Comparison of ENCODE assay signal across 10 cellular contexts in the genomic region with DNA sequence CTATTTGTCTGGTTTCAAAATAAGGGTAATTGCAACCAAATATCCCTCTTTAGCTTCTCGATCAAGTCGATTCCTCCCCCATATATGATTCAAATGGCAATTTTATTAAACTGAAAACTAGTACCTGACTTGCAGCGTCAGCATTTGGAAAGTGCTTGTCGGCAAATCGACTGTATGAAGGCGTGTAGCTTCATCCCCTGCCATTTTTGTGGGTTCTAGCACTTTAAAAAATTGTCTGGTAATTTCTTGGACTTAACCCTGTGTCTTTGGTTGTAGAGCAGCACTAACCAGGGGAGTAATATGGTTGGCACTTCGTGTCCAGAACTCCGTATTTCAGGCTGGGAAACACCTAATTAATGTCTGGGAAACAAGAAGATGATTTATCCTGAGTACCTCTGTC. TPM values are rescaled to one million over a fixed set of nuclear protein-coding genes. Genes with fewer than 3 reads are reported as not detected.
DNase-seq lines count a peak whose midpoint lies in the region; ATAC-seq and TF ChIP-seq lines count a peak whose summit lies in the region.
"Had no signal": no experiment of that assay in that cellular context is flagged by ENCODE, and none has a peak within 500 bp of the region (broad histone marks: within the 10 kb centered on the region; RNA-seq: fewer than 3 reads in every experiment).

No MANE protein-coding gene starts in this region.

- no peaks in the 10 kb centered on the region for H3K36me3 ChIP-seq in kidney epithelial cell (ENCODE audit: control insufficient read depth, insufficient read depth, low read length)
- no peaks in the 10 kb centered on the region for H3K36me3 ChIP-seq in suprapubic skin
- H3K36me3 ChIP-seq: colonic mucosa had no signal

- peaks cover 21% of the 10 kb centered on the region for H3K4me1 ChIP-seq in suprapubic skin
- H3K4me1 ChIP-seq: colonic mucosa had no signal

- peaks cover 17% of the 10 kb centered on the region for H3K4me1 Mint-ChIP-seq in activated T-cell treated with anti-CD3 and anti-CD28 coated beads, Interleukin-2, amount 50 U/mL, for 72 hours (ENCODE audit: low read depth)

- in situ Hi-C loops in astrocyte of the cerebellum (cut with HindIII; ENCODE audit: low sequenced_read_pairs), result no loop called here

- H3K27ac ChIP-seq in suprapubic skin, result no peak overlapping the region
- H3K27ac ChIP-seq: colonic mucosa had no signal

- peaks cover 45% of the 10 kb centered on the region for H3K27me3 Mint-ChIP-seq in activated T-cell treated with anti-CD3 and anti-CD28 coated beads, Interleukin-2, amount 50 U/mL, for 72 hours (ENCODE audit: low read depth)

- peak overlapping the region; percentile 75 for H3K4me3 ChIP-seq in astrocyte of the cerebellum (ENCODE audit: low read depth, low read length)
- H3K4me3 ChIP-seq in kidney epithelial cell (ENCODE audit: low read depth, low read length), result peak overlapping the region; percentile 61
- H3K4me3 ChIP-seq in suprapubic skin, result peak overlapping the region; percentile 59

- no peaks in the 10 kb centered on the region for H3K9me3 ChIP-seq in suprapubic skin
- H3K9me3 ChIP-seq: colonic mucosa had no signal

- H3K36me3 Mint-ChIP-seq in activated T-cell treated with anti-CD3 and anti-CD28 coated beads, Interleukin-2, amount 50 U/mL, for 72 hours (ENCODE audit: insufficient read depth in 2 of 2), result peaks cover 1 to 6% of the 10 kb centered on the region in 2 donors
- H3K36me3 Mint-ChIP-seq in activated naive CD4-positive, alpha-beta T cell treated with anti-CD3 and anti-CD28 coated beads, Interleukin-2, amount 50 U/mL, for 72 hours, result peaks cover 0 to 10% of the 10 kb centered on the region in 2 donors
- H3K36me3 Mint-ChIP-seq: CD4-positive, CD25-positive, alpha-beta regulatory T cell had no signal

- no peak overlapping the region for H3K27ac Mint-ChIP-seq in activated T-cell treated with anti-CD3 and anti-CD28 coated beads, Interleukin-2, amount 50 U/mL, for 72 hours
- H3K27ac Mint-ChIP-seq in activated naive CD4-positive, alpha-beta T cell treated with anti-CD3 and anti-CD28 coated beads, Interleukin-2, amount 50 U/mL, for 72 hours, result no peak overlapping the region
- H3K27ac Mint-ChIP-seq: CD4-positive, CD25-positive, alpha-beta regulatory T cell had no signal

- DNase-seq in activated T-cell treated with anti-CD3 and anti-CD28 coated beads, Interleukin-2, amount 50 U/mL, for 72 hours, result no peak
- DNase-seq in activated T-cell treated with anti-CD3 and anti-CD28 coated beads for 4 hours (no peak), astrocyte of the cerebellum (ENCODE audit: low read depth) (no peak), kidney epithelial cell (ENCODE audit: low read depth) (no peak), suprapubic skin (ENCODE audit: low spot score in 2 of 2) (no peak), superior temporal gyrus (ENCODE audit: extremely low spot score) (no peak), hippocampal formation (lab: John Stamatoyannopoulos, UW) (no peak)
- DNase-seq in activated naive CD4-positive, alpha-beta T cell treated with anti-CD3 and anti-CD28 coated beads, Interleukin-2, amount 50 U/mL, for 72 hours (ENCODE audit: low spot score in 2 of 2), result no peak
- DNase-seq: CD4-positive, CD25-positive, alpha-beta regulatory T cell; colonic mucosa had no signal

- peak overlapping the region; percentile 66 to 74 for H3K4me3 Mint-ChIP-seq in activated T-cell treated with anti-CD3 and anti-CD28 coated beads, Interleukin-2, amount 50 U/mL, for 72 hours

- TF ChIP-seq CTCF in astrocyte of the cerebellum (IDR thresholded peaks at IDR 0.05; ENCODE audit: low read depth, low read length, missing control alignments) (no peak), kidney epithelial cell (IDR thresholded peaks at IDR 0.05; ENCODE audit: insufficient read depth, low read length, poor library complexity, severe bottlenecking) (no peak), suprapubic skin (IDR thresholded peaks at IDR 0.05) (no peak)

- 27% methylated on average over 8 of the region's 8 CpGs for WGBS in suprapubic skin

- H3K9me3 Mint-ChIP-seq in activated T-cell treated with anti-CD3 and anti-CD28 coated beads, Interleukin-2, amount 50 U/mL, for 72 hours, result no peaks in the 10 kb centered on the region
- H3K9me3 Mint-ChIP-seq in activated naive CD4-positive, alpha-beta T cell treated with anti-CD3 and anti-CD28 coated beads, Interleukin-2, amount 50 U/mL, for 72 hours, result peaks cover 0 to 4% of the 10 kb centered on the region in 2 donors

- no peak for TF ChIP-seq EP300 in suprapubic skin (IDR thresholded peaks at IDR 0.05)

- no peak for ATAC-seq in activated T-cell treated with anti-CD3 and anti-CD28 coated beads, Interleukin-2, amount 50 U/mL, for 72 hours (replicated peaks in 1 of 2)
- ATAC-seq in activated naive CD4-positive, alpha-beta T cell treated with anti-CD3 and anti-CD28 coated beads, Interleukin-2, amount 50 U/mL, for 72 hours, result no peak

- no peaks in the 10 kb centered on the region for H3K27me3 ChIP-seq in kidney epithelial cell (ENCODE audit: control insufficient read depth, insufficient read depth, low read length)
- peaks cover 22% of the 10 kb centered on the region for H3K27me3 ChIP-seq in suprapubic skin

- no peak for TF ChIP-seq POLR2A in suprapubic skin (IDR thresholded peaks at IDR 0.05)

RNA-seq across cellular contexts. Expression of a gene that starts 0.6 kb away (rescaled TPM):
- total RNA-seq in activated T-cell treated with anti-CD3 and anti-CD28 coated beads, Interleukin-2, amount 50 U/mL, for 72 hours, result not detected
- total RNA-seq in kidney epithelial cell (83.5 and 117 TPM in 2 replicates), suprapubic skin (1 to 10 TPM; 1.9 to 8.2 (median 6.4) TPM)
- total RNA-seq in activated naive CD4-positive, alpha-beta T cell treated with anti-CD3 and anti-CD28 coated beads, Interleukin-2, amount 50 U/mL, for 72 hours, result not detected
- total RNA-seq: CD4-positive, CD25-positive, alpha-beta regulatory T cell had no signal
